22 cellular contexts compared by ENCODE assay signal in the genomic region with DNA sequence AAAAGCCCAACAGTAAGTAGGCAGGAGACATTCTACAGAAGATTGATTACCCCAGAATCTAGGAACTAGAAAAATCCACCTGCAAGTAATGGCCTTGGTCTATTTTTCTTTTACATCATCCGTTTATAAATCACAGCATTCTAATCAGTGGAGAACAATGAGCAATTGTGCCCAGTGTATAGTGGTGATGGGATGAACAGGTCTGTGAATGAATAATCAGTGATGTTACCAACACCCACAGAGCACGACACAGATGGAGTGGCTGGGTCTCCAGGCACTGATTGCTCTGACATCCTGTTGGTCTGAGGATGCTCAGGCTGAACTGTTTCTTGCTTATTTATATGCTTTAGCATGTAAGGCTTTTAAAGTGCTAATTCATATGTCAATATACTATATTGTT.
"Had no signal": no experiment of that assay in that cellular context is flagged by ENCODE, and none has a peak within 500 bp of the region (broad histone marks: within the 10 kb centered on the region; RNA-seq: fewer than 3 reads in every experiment).

No MANE protein-coding gene starts in this region.

- H3K4me1 Mint-ChIP-seq: activated CD4-positive, alpha-beta memory T cell treated with anti-CD3 and anti-CD28 coated beads, Interleukin-2, amount 10 ng/mL, durations not matched to agents 7 days and 5 days; activated CD4-positive, alpha-beta T cell treated with anti-CD3 and anti-CD28 coated beads, Interleukin-2, amount 10 ng/mL, durations not matched to agents 7 days and 5 days; nephron; stimulated activated naive B cell treated with anti-CD40 and anti-IgM and Interleukin-4, amounts not matched to agents 10 μg/mL and 1 μg/mL and 100 μg/mL, for 72 hours; WTC11 had no signal

- H3K36me3 Mint-ChIP-seq: stimulated activated naive B cell treated with anti-CD40 and anti-IgM and Interleukin-4, amounts not matched to agents 10 μg/mL and 1 μg/mL and 100 μg/mL, for 72 hours; WTC11 had no signal

- ATAC-seq: foreskin keratinocyte; left colon; lower lobe of right lung; stimulated activated naive B cell treated with anti-CD40 and anti-IgM and Interleukin-4, amounts not matched to agents 10 μg/mL and 1 μg/mL and 100 μg/mL, for 72 hours; WTC11 had no signal

- H3K9me3 Mint-ChIP-seq: dendritic cell treated with granulocyte-macrophage colony-stimulating factor and Interleukin-4, amounts not matched to agents 40 ng/mL and 50 ng/mL, for 4 days; nephron; stimulated activated naive B cell treated with anti-CD40 and anti-IgM and Interleukin-4, amounts not matched to agents 10 μg/mL and 1 μg/mL and 100 μg/mL, for 72 hours; WTC11 had no signal

- H3K4me3 Mint-ChIP-seq: activated CD4-positive, alpha-beta memory T cell treated with anti-CD3 and anti-CD28 coated beads, Interleukin-2, amount 10 ng/mL, durations not matched to agents 7 days and 5 days; activated CD4-positive, alpha-beta T cell treated with anti-CD3 and anti-CD28 coated beads, Interleukin-2, amount 10 ng/mL, durations not matched to agents 7 days and 5 days; activated T-cell treated with anti-CD3 and anti-CD28 coated beads, Interleukin-2, amount 50 U/mL, for 24 hours; dendritic cell treated with granulocyte-macrophage colony-stimulating factor and Interleukin-4, amounts not matched to agents 40 ng/mL and 50 ng/mL, for 4 days; nephron; stimulated activated naive B cell treated with anti-CD40 and anti-IgM and Interleukin-4, amounts not matched to agents 10 μg/mL and 1 μg/mL and 100 μg/mL, for 72 hours; WTC11 had no signal

- H3K27me3 Mint-ChIP-seq: activated CD4-positive, alpha-beta memory T cell treated with anti-CD3 and anti-CD28 coated beads, Interleukin-2, amount 10 ng/mL, durations not matched to agents 7 days and 5 days; activated CD4-positive, alpha-beta T cell treated with anti-CD3 and anti-CD28 coated beads, Interleukin-2, amount 10 ng/mL, durations not matched to agents 7 days and 5 days; activated T-cell treated with anti-CD3 and anti-CD28 coated beads, Interleukin-2, amount 50 U/mL, for 24 hours; dendritic cell treated with granulocyte-macrophage colony-stimulating factor and Interleukin-4, amounts not matched to agents 40 ng/mL and 50 ng/mL, for 4 days; stimulated activated naive B cell treated with anti-CD40 and anti-IgM and Interleukin-4, amounts not matched to agents 10 μg/mL and 1 μg/mL and 100 μg/mL, for 72 hours had no signal

- H3K27ac Mint-ChIP-seq: activated CD4-positive, alpha-beta memory T cell treated with anti-CD3 and anti-CD28 coated beads, Interleukin-2, amount 10 ng/mL, durations not matched to agents 7 days and 5 days; activated CD4-positive, alpha-beta T cell treated with anti-CD3 and anti-CD28 coated beads, Interleukin-2, amount 10 ng/mL, durations not matched to agents 7 days and 5 days; activated T-cell treated with anti-CD3 and anti-CD28 coated beads, Interleukin-2, amount 50 U/mL, for 24 hours; dendritic cell treated with granulocyte-macrophage colony-stimulating factor and Interleukin-4, amounts not matched to agents 40 ng/mL and 50 ng/mL, for 4 days; nephron; stimulated activated naive B cell treated with anti-CD40 and anti-IgM and Interleukin-4, amounts not matched to agents 10 μg/mL and 1 μg/mL and 100 μg/mL, for 72 hours; WTC11 had no signal

- DNase-seq: activated CD4-positive, alpha-beta memory T cell treated with anti-CD3 and anti-CD28 coated beads, Interleukin-2, amount 10 ng/mL, durations not matched to agents 7 days and 5 days; activated CD4-positive, alpha-beta T cell treated with anti-CD3 and anti-CD28 coated beads for 1 hour; activated CD4-positive, alpha-beta T cell treated with anti-CD3 and anti-CD28 coated beads, Interleukin-2, amount 10 ng/mL, durations not matched to agents 7 days and 5 days; activated CD8-positive, alpha-beta memory T cell treated with anti-CD3 and anti-CD28 coated beads, Interleukin-2, amount 50 U/mL, for 48 hours; activated gamma-delta T cell; activated naive CD4-positive, alpha-beta T cell treated with anti-CD3 and anti-CD28 coated beads, Interleukin-2, amount 50 U/mL, for 16 hours; activated T-cell treated with anti-CD3 and anti-CD28 coated beads, Interleukin-2, amount 50 U/mL, for 24 hours; amniotic stem cell; central memory CD4-positive, alpha-beta T cell; effector CD4-positive, alpha-beta T cell; foreskin keratinocyte; left colon; lower lobe of right lung; sigmoid colon; small intestine; stimulated activated CD4-positive, alpha-beta T cell treated with anti-CD3 and anti-CD28 coated beads, Interleukin-2, amount 100 ng/mL, for 24 hours; stimulated activated naive B cell treated with anti-CD40 and anti-IgM and Interleukin-4, amounts not matched to agents 10 μg/mL and 1 μg/mL and 100 μg/mL, for 72 hours; stomach; T-helper 2 cell had no signal
